ENCODE assay signal across 9 cellular contexts in the genomic region with DNA sequence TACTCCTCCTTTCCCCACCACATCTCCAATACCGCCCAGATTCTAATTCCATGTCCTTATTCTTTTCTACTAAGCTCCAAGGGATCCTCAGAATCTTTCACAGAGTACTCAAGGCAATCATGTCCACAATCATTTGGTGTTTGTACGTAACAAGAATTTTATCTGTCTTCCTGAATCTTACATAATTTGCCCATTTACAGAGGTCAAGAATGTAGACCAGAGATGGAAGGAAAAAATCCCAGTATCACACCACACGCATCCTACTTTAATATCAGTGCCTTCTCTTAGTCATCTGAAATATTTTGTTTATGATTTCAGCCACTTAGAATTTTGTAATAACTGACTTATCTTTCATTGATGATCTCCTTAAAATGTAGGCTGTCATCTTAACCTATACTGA.
"Had no signal": no experiment of that assay in that cellular context is flagged by ENCODE, and none has a peak within 500 bp of the region (broad histone marks: within the 10 kb centered on the region; RNA-seq: fewer than 3 reads in every experiment).

No MANE protein-coding gene starts in this region.

- H3K27ac ChIP-seq: GM23248, HL-60 had no signal

- FAIRE-seq: HTR-8/SVneo, K562 had no signal

- H3K4me3 Mint-ChIP-seq: HFFc6 had no signal

- H3K9ac ChIP-seq: GM23248 had no signal

- H3K9me3 ChIP-seq: HAP-1 had no signal

- H3K4me3 ChIP-seq: GM23248, HAP-1, K562 had no signal

- H3K4me1 ChIP-seq: HAP-1 had no signal

- H3K27ac Mint-ChIP-seq: HFFc6 had no signal

- DNase-seq: GM23248, GOT3, H7, HFFc6, IMR-90 had no signal

- H2AFZ ChIP-seq: GM23248 had no signal

- H3K36me3 ChIP-seq: HAP-1 had no signal
